ENCODE assay signal across 13 cellular contexts in genomic region chr4:182752158-182752910, GRCh38.
DNase-seq lines count a peak whose midpoint lies in the region; ATAC-seq, FAIRE-seq and TF ChIP-seq lines count a peak whose summit lies in the region.
"Had no signal": no experiment of that assay in that cellular context is flagged by ENCODE, and none has a peak within 500 bp of the region (broad histone marks: within the 10 kb centered on the region; RNA-seq: fewer than 3 reads in every experiment).

No MANE protein-coding gene starts in this region.

- ATAC-seq in GM21515 (IDR thresholded peaks at IDR 0.05; ENCODE audit: unreplicated experiment) = no peak
- ATAC-seq in GM19023 (IDR thresholded peaks at IDR 0.05; ENCODE audit: unreplicated experiment) = no peak
- ATAC-seq: A549, lower lobe of right lung had no signal

- DNase-seq in HT1080 (ENCODE audit: low read depth) (peak; percentile 80), bronchial epithelial cell (ENCODE audit: low read depth) (peak; percentile 51), occipital lobe (lab: John Stamatoyannopoulos, UW) (no peak), GM13977 (ENCODE audit: low spot score) (no peak)
- DNase-seq: activated naive CD4-positive, alpha-beta T cell; lower lobe of right lung; NCI-H82 had no signal

- in situ Hi-C loops in GM13977 (cut with MboI; ENCODE audit: low pct_unique_long_range_greater_than_20kb, low sequenced_read_pairs, unreplicated experiment) = no loop called here

- H3K9ac ChIP-seq in iPS-20b (ENCODE audit: low read depth, low read length) = 0 out of 2 replicates have a peak overlapping the region, but pooled peaks have one; percentile 21

- no peaks in the 10 kb centered on the region for H3K79me2 ChIP-seq in ACC112 (ENCODE audit: control insufficient read depth, insufficient read depth, low read length, unreplicated experiment)

- no peak for FAIRE-seq in bronchial epithelial cell (lab: Jason Lieb, UNC)
- FAIRE-seq: A549 had no signal

- H3K4me1 ChIP-seq in ACC112 (ENCODE audit: control insufficient read depth, insufficient read depth, low read length, unreplicated experiment) = peaks cover 25% of the 10 kb centered on the region
- peaks cover 9% of the 10 kb centered on the region; the same call in 1 of the 2 replicates for H3K4me1 ChIP-seq in iPS-20b (ENCODE audit: insufficient read depth, low read length)
- H3K4me1 ChIP-seq: A549, lower lobe of right lung had no signal

- TF ChIP-seq CTCF in bronchial epithelial cell (IDR thresholded peaks at IDR 0.05; ENCODE audit: insufficient read depth, low read length, severe bottlenecking) (no peak), GM13977 (IDR thresholded peaks at IDR 0.05; ENCODE audit: extremely low read depth, insufficient read depth, missing control alignments) (no peak)

- H3K9me3 ChIP-seq in iPS-20b (ENCODE audit: insufficient read depth, low read depth, low read length) = no peaks in the 10 kb centered on the region
- H3K9me3 ChIP-seq: A549, lower lobe of right lung had no signal

- peaks cover 17% of the 10 kb centered on the region for H3K36me3 ChIP-seq in ACC112 (ENCODE audit: insufficient read depth, low read length)
- H3K36me3 ChIP-seq in bronchial epithelial cell (ENCODE audit: control insufficient read depth, insufficient read depth, low read length) = no peaks in the 10 kb centered on the region
- H3K36me3 ChIP-seq in iPS-20b (ENCODE audit: insufficient read depth, low read depth, low read length) = peaks cover 29% of the 10 kb centered on the region
- H3K36me3 ChIP-seq: lower lobe of right lung had no signal

- H2AFZ ChIP-seq in ACC112 (ENCODE audit: low read length, unreplicated experiment) = no peak overlapping the region

- H3K27me3 ChIP-seq in ACC112 (ENCODE audit: insufficient read depth, low read length) = no peaks in the 10 kb centered on the region
- H3K27me3 ChIP-seq in bronchial epithelial cell (ENCODE audit: control insufficient read depth, insufficient read depth, low read length) = no peaks in the 10 kb centered on the region
- no peaks in the 10 kb centered on the region for H3K27me3 ChIP-seq in iPS-20b (ENCODE audit: insufficient read depth, low read length)

- H3K4me3 ChIP-seq in ACC112 (ENCODE audit: low read depth, low read length) (no peak overlapping the region), bronchial epithelial cell (ENCODE audit: low read depth, low read length) (no peak overlapping the region), iPS-20b (ENCODE audit: low read length) (no peak overlapping the region)
- H3K4me3 ChIP-seq: A549, lower lobe of right lung had no signal

- H3K27ac ChIP-seq in ACC112 (ENCODE audit: low read depth, low read length) (peak overlapping the region; percentile 65), iPS-20b (ENCODE audit: low read length) (no peak overlapping the region)
- H3K27ac ChIP-seq: A549, HL-60, lower lobe of right lung had no signal

Comparison
In these comparisons a context has a peak if more than half of its experiments do, and no peak if none do; other contexts are left out.
1. DNase-seq: peak in HT1080 (single experiment) and bronchial epithelial cell (single experiment); none in occipital lobe (single experiment) and GM13977 (single experiment).